8 cellular contexts compared by ENCODE assay signal in genomic region chr2:167212054-167212648, GRCh38.
A peak's percentile ranks its signal among the peaks of the same experiment; 100 is the strongest.
DNase-seq lines count a peak whose midpoint lies in the region; ATAC-seq, FAIRE-seq and TF ChIP-seq lines count a peak whose summit lies in the region.

No MANE protein-coding gene starts in this region.

- peak; percentile 30 for FAIRE-seq in HepG2 (lab: Jason Lieb, UNC)

- H3K4me1 ChIP-seq in mammary epithelial cell (ENCODE audit: insufficient read depth, low read length): no peaks in the 10 kb centered on the region
- H3K4me1 ChIP-seq in HepG2 (ENCODE audit: insufficient read depth, low read length): no peaks in the 10 kb centered on the region

- TF ChIP-seq EP300 in HepG2 (IDR thresholded peaks at IDR 0.05; ENCODE audit: low read depth in 2 of 2, low read length in 2 of 2) (no peak), HepG2 (CRISPR knock-in tag; IDR thresholded peaks at IDR 0.05; ENCODE audit: borderline replicate concordance) (no peak)

- CTCF ChIA-PET in mammary epithelial cell (lab: Charles Lee; ENCODE audit: low non-redundant PET) (interaction anchor here (0.6 to 0.9 kb wide), 2 partner anchors 85 to 86 kb away, joined by 4 to 7 read pairs; no protein-coding TSS in a partner anchor), HepG2 (lab: Yijun Ruan, JAX; ENCODE audit: low intra/inter-chr PET ratio, low total read pairs) (interaction anchor here (1.4 to 2.4 kb wide), 3 partner anchors 312 to 673 kb away, joined by 3 to 22 read pairs (median 11); no protein-coding TSS in a partner anchor)

- peak; percentile 37 for DNase-seq in COR-L47 (lab: John Stamatoyannopoulos, UW)
- DNase-seq in NCI-H82 (lab: John Stamatoyannopoulos, UW): peak; percentile 85
- peak; percentile 32 for DNase-seq in mammary epithelial cell
- DNase-seq in HepG2 (ENCODE audit: low spot score): peak; percentile 50
- no peak for DNase-seq in epidermal melanocyte (ENCODE audit: insufficient read length, low spot score)

- no peak for TF ChIP-seq POLR2A in HepG2 (IDR thresholded peaks at IDR 0.05; ENCODE audit: insufficient read depth in 1 of 2, low read depth in 2 of 2, low read length in 2 of 2)

- TF ChIP-seq CTCF in mammary epithelial cell (conservative IDR thresholded peaks at IDR 0.05 in 1 of 2, IDR thresholded peaks at IDR 0.05 in 1 of 2; ENCODE audit: extremely low read depth in 1 of 2, insufficient read depth in 1 of 2, low read depth in 1 of 2, low read length in 2 of 2) (peak; percentile 77 to 80), HepG2 (CRISPR knock-in tag; IDR thresholded peaks at IDR 0.05) (peak; percentile 82)

- 3% methylated on average over 3 of the region's 3 CpGs for WGBS in mammary epithelial cell (ENCODE audit: low coverage, missing lambda C conversion rate)
- 0% methylated on average over 3 of the region's 3 CpGs for WGBS in HepG2 (ENCODE audit: low lambda C conversion rate)

- no TSS peak for BruUV-seq in mammary epithelial cell (replicated peaks; lab: Mats Ljungman, UMichigan)
- BruUV-seq in HepG2 (replicated peaks; lab: Mats Ljungman, UMichigan): no TSS peak

- in situ Hi-C loops in mammary epithelial cell (cut with MboI; ENCODE audit: low sequenced_read_pairs in 2 of 2): loop anchor here (5.0 to 25.0 kb wide), 2 partner anchors 85 to 675 kb away; no protein-coding TSS in a partner anchor
- in situ Hi-C loops in HepG2 (cut with HindIII; ENCODE audit: extremely low pct_ligation_motif_present, low pct_unique_long_range_greater_than_20kb): loop anchor here (5.0 to 10.0 kb wide), 2 partner anchors 310 to 677 kb away; no protein-coding TSS in a partner anchor

- H3K4me3 ChIP-seq in mammary epithelial cell (replicated peaks in 1 of 3; ENCODE audit: insufficient read depth in 1 of 3, low read depth in 2 of 3, low read length in 3 of 3): no peak overlapping the region
- no peak overlapping the region for H3K4me3 ChIP-seq in HepG2 (replicated peaks in 1 of 3; ENCODE audit: insufficient read depth in 1 of 3, low read depth in 2 of 3, low read length in 3 of 3)

- no peak overlapping the region for H3K4me2 ChIP-seq in mammary epithelial cell (ENCODE audit: insufficient read depth, low read depth, low read length)
- no peak overlapping the region for H3K4me2 ChIP-seq in HepG2 (ENCODE audit: low read depth, low read length)

- no peaks in the 10 kb centered on the region for H3K9me3 ChIP-seq in mammary epithelial cell (replicated peaks; ENCODE audit: insufficient read depth, low read length)
- H3K9me3 ChIP-seq in HepG2 (ENCODE audit: low read length): no peaks in the 10 kb centered on the region

- H3K9ac ChIP-seq in mammary epithelial cell (ENCODE audit: insufficient read depth, low read length): no peak overlapping the region
- H3K9ac ChIP-seq in HepG2 (ENCODE audit: insufficient read depth, low read depth, low read length): no peak overlapping the region

- H3K27me3 ChIP-seq in mammary epithelial cell (ENCODE audit: insufficient read depth, low read length): no peaks in the 10 kb centered on the region
- no peaks in the 10 kb centered on the region; a peak in 1 of 5 replicates for H3K27me3 ChIP-seq in HepG2 (ENCODE audit: control insufficient read depth in 1 of 2, insufficient read depth in 2 of 2, low read length in 2 of 2)

- intact Hi-C loops in mammary epithelial cell (cut with micrococcal nuclease) (loop anchor here (1.0 to 5.0 kb wide), 2 partner anchors 85 to 390 kb away; no protein-coding TSS in a partner anchor), HepG2 (cut with micrococcal nuclease; ENCODE audit: unreplicated experiment) (loop anchor here (1.0 to 2.0 kb wide), 3 partner anchors 85 to 673 kb away; no protein-coding TSS in a partner anchor)

- POLR2A ChIA-PET in HepG2 (lab: Yijun Ruan, JAX): no interaction called here

- peak; percentile 58; the same call in 1 of the 2 replicates for TF ChIP-seq RAD21 in HepG2 (CRISPR knock-in tag; IDR thresholded peaks at IDR 0.05)

- H2AFZ ChIP-seq in mammary epithelial cell (ENCODE audit: low read depth, low read length) (no peak overlapping the region), HepG2 (ENCODE audit: low read length) (no peak overlapping the region)

- dilution Hi-C loops in mammary epithelial cell (cut with HindIII; ENCODE audit: low sequenced_read_pairs): no loop called here

- H4K20me1 ChIP-seq in mammary epithelial cell (ENCODE audit: insufficient read depth, low read length) (no peaks in the 10 kb centered on the region), HepG2 (ENCODE audit: insufficient read depth, low read length) (no peaks in the 10 kb centered on the region)

- H3K79me2 ChIP-seq in mammary epithelial cell (ENCODE audit: insufficient read depth, low read length) (no peaks in the 10 kb centered on the region), HepG2 (ENCODE audit: insufficient read depth, low read length) (no peaks in the 10 kb centered on the region)

- H3K36me3 ChIP-seq in mammary epithelial cell (ENCODE audit: insufficient read depth, low read length) (no peaks in the 10 kb centered on the region), HepG2 (replicated peaks in 1 of 2; ENCODE audit: control insufficient read depth in 1 of 2, insufficient read depth in 2 of 2, low read length in 2 of 2) (no peaks in the 10 kb centered on the region)

- H3K27ac ChIP-seq in mammary epithelial cell (ENCODE audit: insufficient read depth, low read depth, low read length) (no peak overlapping the region), HepG2 (ENCODE audit: extremely low read length, insufficient read depth, low read length) (no peak overlapping the region)

- ATAC-seq in GM18909 (IDR thresholded peaks at IDR 0.05; ENCODE audit: poor library complexity, unreplicated experiment) (peak; percentile 80), HG03432 (IDR thresholded peaks at IDR 0.05; ENCODE audit: unreplicated experiment) (peak; percentile 89), HepG2 (peak; percentile 72), GM18873 (IDR thresholded peaks at IDR 0.05; ENCODE audit: low FRiP score, unreplicated experiment) (no peak)

TF ChIP-seq in HepG2, 621 proteins besides CTCF, POLR2A, EP300 and RAD21 (continues in another document):
- TF ChIP-seq PRDM15 (CRISPR knock-in tag; IDR thresholded peaks at IDR 0.05) (no peak), ARID3A (IDR thresholded peaks at IDR 0.05; ENCODE audit: low read depth, low read length) (0 out of 2 replicates have a peak, but pooled peaks have one; percentile 27), NR3C1 (CRISPR knock-in tag; IDR thresholded peaks at IDR 0.05) (no peak), ZSCAN22 (CRISPR knock-in tag; IDR thresholded peaks at IDR 0.05) (no peak), ZFP36 (IDR thresholded peaks at IDR 0.05; ENCODE audit: borderline replicate concordance, low read depth, low read length, partially characterized antibody) (no peak), SMC3 (IDR thresholded peaks at IDR 0.05; ENCODE audit: low read length) (peak; percentile 77), ZBTB7B (CRISPR knock-in tag; IDR thresholded peaks at IDR 0.05) (no peak), TCF12 (IDR thresholded peaks at IDR 0.05) (no peak), TCF12 (CRISPR knock-in tag; IDR thresholded peaks at IDR 0.05) (no peak), DMAP1 (CRISPR knock-in tag; IDR thresholded peaks at IDR 0.05) (no peak), RARG (CRISPR knock-in tag; IDR thresholded peaks at IDR 0.05; ENCODE audit: low read depth) (no peak)
